20 cellular contexts compared by ENCODE assay signal in the genomic region with DNA sequence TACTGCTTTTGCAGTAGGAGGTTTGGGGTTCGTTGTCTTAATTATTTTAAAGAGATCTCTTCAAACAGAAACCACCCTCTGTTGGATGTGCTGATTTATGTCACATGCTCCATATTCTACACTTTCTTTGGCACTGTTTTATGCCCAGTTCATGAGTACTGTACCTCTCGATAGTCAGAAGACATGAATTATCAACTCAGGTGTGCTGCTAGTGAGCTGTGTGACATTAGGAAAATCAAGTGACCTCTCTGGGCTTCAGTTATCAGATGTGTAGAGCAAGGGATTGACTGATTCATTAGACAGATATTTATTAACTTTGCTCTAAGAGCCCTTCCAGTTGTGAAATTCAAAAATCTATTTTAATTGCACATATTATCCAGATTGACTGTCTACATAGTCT. TPM values are rescaled to one million over a fixed set of nuclear protein-coding genes. Genes with fewer than 3 reads are reported as not detected.
A peak's percentile ranks its signal among the peaks of the same experiment; 100 is the strongest.
DNase-seq lines count a peak whose midpoint lies in the region; ATAC-seq, FAIRE-seq and TF ChIP-seq lines count a peak whose summit lies in the region.
"Had no signal": no experiment of that assay in that cellular context is flagged by ENCODE, and none has a peak within 500 bp of the region (broad histone marks: within the 10 kb centered on the region; RNA-seq: fewer than 3 reads in every experiment).

No MANE protein-coding gene starts in this region.

- no peak for ATAC-seq in HepG2
- no peak for ATAC-seq in right lobe of liver
- no peak for ATAC-seq in natural killer cell
- no peak for ATAC-seq in GM18502 (IDR thresholded peaks at IDR 0.05; ENCODE audit: poor library complexity, unreplicated experiment)
- no peak for ATAC-seq in HG02610 (IDR thresholded peaks at IDR 0.05; ENCODE audit: unreplicated experiment)

- no peak overlapping the region for H3K27ac Mint-ChIP-seq in natural killer cell

- H3K4me3 ChIP-seq in HepG2 (replicated peaks in 1 of 3; ENCODE audit: insufficient read depth in 1 of 3, low read depth in 2 of 3, low read length in 3 of 3) (no peak overlapping the region), right lobe of liver (no peak overlapping the region)
- H3K4me3 ChIP-seq: BLaER1 treated with 17β-estradiol and CSF1 and Interleukin-3, amounts not matched to agents 10 nM and 100 nM; GM23248; HAP-1 had no signal

- intact Hi-C loops in HepG2 (cut with micrococcal nuclease; ENCODE audit: unreplicated experiment), result loop anchor here (10.0 kb wide), 1 partner anchor 181 kb away; no protein-coding TSS in a partner anchor
- intact Hi-C loops in right lobe of liver (cut with DNase I), result no loop called here
- intact Hi-C loops in natural killer cell (cut with micrococcal nuclease), result loop anchor here (2.0 to 5.0 kb wide), 2 partner anchors 143 to 277 kb away; a partner anchor contains a TSS

- no peaks in the 10 kb centered on the region for H3K9me3 Mint-ChIP-seq in natural killer cell
- H3K9me3 Mint-ChIP-seq: CD8-positive, alpha-beta memory T cell; IgD-negative memory B cell had no signal

- in situ Hi-C loops in HepG2 (cut with HindIII; ENCODE audit: extremely low pct_ligation_motif_present, low pct_unique_long_range_greater_than_20kb), result loop anchor here (10.0 kb wide), 1 partner anchor 171 kb away; a partner anchor contains a TSS

- DNase-seq in HepG2 (ENCODE audit: low spot score), result no peak
- no peak for DNase-seq in right lobe of liver
- DNase-seq in caudate nucleus (lab: John Stamatoyannopoulos, UW), result no peak
- DNase-seq in natural killer cell, result no peak
- DNase-seq in T-helper 2 cell, result no peak
- DNase-seq in NCI-H345 treated with DMSO at 0.1 percent for 48 hours (lab: John Stamatoyannopoulos, UW; ENCODE audit: unreplicated experiment), result no peak
- DNase-seq: 8988T; CD8-positive, alpha-beta memory T cell; COR-L47; GM23248 had no signal

- peaks cover 25 to 27% of the 10 kb centered on the region in 2 donors for H3K4me1 Mint-ChIP-seq in natural killer cell

- H3K4me1 ChIP-seq in HepG2 (ENCODE audit: insufficient read depth, low read length) (peaks cover 12% of the 10 kb centered on the region), right lobe of liver (peaks cover 0 to 10% (median 4%) of the 10 kb centered on the region in 4 donors)

- H3K4me3 Mint-ChIP-seq in natural killer cell, result peak overlapping the region; percentile 42

- TF ChIP-seq CTCF in HepG2 (CRISPR knock-in tag; IDR thresholded peaks at IDR 0.05) (no peak), right lobe of liver (IDR thresholded peaks at IDR 0.05) (no peak), natural killer cell (IDR thresholded peaks at IDR 0.05) (no peak)

- H3K4me2 ChIP-seq in HepG2 (ENCODE audit: low read depth, low read length), result no peak overlapping the region

- FAIRE-seq in HepG2 (lab: Jason Lieb, UNC), result no peak
- FAIRE-seq: D721Med, G401.6, GM12891, GM18507, HTR-8/SVneo had no signal

- H3K27me3 ChIP-seq in HepG2 (ENCODE audit: control insufficient read depth in 1 of 2, insufficient read depth in 2 of 2, low read length in 2 of 2) (no peaks in the 10 kb centered on the region; a peak in 1 of 5 replicates), right lobe of liver (no peaks in the 10 kb centered on the region)
- H3K27me3 ChIP-seq: BLaER1 treated with 17β-estradiol and CSF1 and Interleukin-3, amounts not matched to agents 10 nM and 100 nM had no signal

- no peaks in the 10 kb centered on the region for H3K27me3 Mint-ChIP-seq in natural killer cell (ENCODE audit: low read depth in 2 of 2)
- H3K27me3 Mint-ChIP-seq: CD8-positive, alpha-beta memory T cell; IgD-negative memory B cell had no signal

- WGBS in HepG2 (ENCODE audit: low lambda C conversion rate), result 87% methylated on average over 2 of the region's 2 CpGs
- 58% methylated on average over 2 of the region's 2 CpGs for WGBS in right lobe of liver (ENCODE audit: insufficient coverage, low coverage, low lambda C conversion rate, missing lambda C conversion rate)

- peaks cover 21% of the 10 kb centered on the region for H3K79me2 ChIP-seq in HepG2 (ENCODE audit: insufficient read depth, low read length)

- TF ChIP-seq POLR2A in HepG2 (IDR thresholded peaks at IDR 0.05; ENCODE audit: insufficient read depth in 1 of 2, low read depth in 2 of 2, low read length in 2 of 2), result no peak
- no peak for TF ChIP-seq POLR2A in right lobe of liver (IDR thresholded peaks at IDR 0.05)

- peaks cover 8% of the 10 kb centered on the region for H4K20me1 ChIP-seq in HepG2 (ENCODE audit: insufficient read depth, low read length)

- H2AFZ ChIP-seq in HepG2 (ENCODE audit: low read length), result no peak overlapping the region

- H3K9ac ChIP-seq in HepG2 (ENCODE audit: insufficient read depth, low read depth, low read length), result no peak overlapping the region
- H3K9ac ChIP-seq: GM23248 had no signal

- TF ChIP-seq RAD21 in HepG2 (CRISPR knock-in tag; IDR thresholded peaks at IDR 0.05), result no peak

- CTCF ChIA-PET in HepG2 (lab: Yijun Ruan, JAX; ENCODE audit: low intra/inter-chr PET ratio, low total read pairs), result no interaction called here

- POLR2A ChIA-PET in HepG2 (lab: Yijun Ruan, JAX), result no interaction called here

- H3K36me3 ChIP-seq in HepG2 (replicated peaks in 1 of 2; ENCODE audit: control insufficient read depth in 1 of 2, insufficient read depth in 2 of 2, low read length in 2 of 2) (0 out of 5 replicates have a peak, but pooled peaks cover 0 to 1% of the 10 kb centered on the region in 2 experiments), right lobe of liver (peaks cover 0 to 2% (median 0%) of the 10 kb centered on the region in 4 donors)

- H3K27ac ChIP-seq in HepG2 (ENCODE audit: extremely low read length, insufficient read depth, low read length), result no peak overlapping the region
- H3K27ac ChIP-seq in right lobe of liver, result no peak overlapping the region
- H3K27ac ChIP-seq in caudate nucleus (ENCODE audit: low read depth, low read length), result peak overlapping the region; percentile 52
- H3K27ac ChIP-seq: GM23248 had no signal

- TF ChIP-seq EP300 in HepG2 (IDR thresholded peaks at IDR 0.05; ENCODE audit: low read depth in 2 of 2, low read length in 2 of 2) (no peak), HepG2 (CRISPR knock-in tag; IDR thresholded peaks at IDR 0.05; ENCODE audit: borderline replicate concordance) (no peak)

- BruUV-seq in HepG2 (replicated peaks; lab: Mats Ljungman, UMichigan), result no TSS peak

- no peaks in the 10 kb centered on the region for H3K36me3 Mint-ChIP-seq in natural killer cell

- H3K9me3 ChIP-seq in HepG2 (ENCODE audit: low read length), result no peaks in the 10 kb centered on the region
- H3K9me3 ChIP-seq in right lobe of liver, result no peaks in the 10 kb centered on the region
- H3K9me3 ChIP-seq: HAP-1 had no signal

TF ChIP-seq in HepG2, 621 proteins besides CTCF, POLR2A, EP300 and RAD21:
- no peak for TF ChIP-seq NR3C1 (CRISPR knock-in tag; IDR thresholded peaks at IDR 0.05)
- peak; percentile 57; the same call in 1 of the 2 replicates for TF ChIP-seq ZNF768 (CRISPR knock-in tag; IDR thresholded peaks at IDR 0.05)

RNA-seq across cellular contexts. Expression of a gene that starts 2.1 kb away (rescaled TPM):
- total RNA-seq in HepG2 (2016; rRNA removed; fragmentation: Illumina TruSeq; extraction: Trizol), result 45.9 and 73.9 TPM in 2 replicates
- 6.0 and 6.6 TPM in 2 replicates for total RNA-seq in HepG2 (2016; cell fraction: cytosol; rRNA removed; fragmentation: Illumina TruSeq; extraction: Trizol; ENCODE audit: low read depth)
- 39.2 and 70.8 TPM in 2 replicates for total RNA-seq in HepG2 (2016; cell fraction: insoluble cytoplasmic fraction; rRNA removed; fragmentation: Illumina TruSeq; extraction: Trizol)
- total RNA-seq in HepG2 (2016; cell fraction: membrane; rRNA removed; fragmentation: Illumina TruSeq; extraction: Trizol), result 12.2 and 12.4 TPM in 2 replicates
- 61.4 and 62.6 TPM in 2 replicates for total RNA-seq in HepG2 (2016; cell fraction: nucleus; rRNA removed; fragmentation: Illumina TruSeq; extraction: Trizol)
- polyA plus RNA-seq in HepG2 (2011; rRNA removed), result 14.8 and 16.6 TPM in 2 replicates
- polyA plus RNA-seq in HepG2 (2011; cell fraction: cytosol; rRNA removed), result 5.6 and 9.1 TPM in 2 replicates
- 20.3 and 21.2 TPM in 2 replicates for polyA plus RNA-seq in HepG2 (2011; cell fraction: nucleus; rRNA removed)
- 21.1 and 24.2 TPM in 2 replicates for polyA plus RNA-seq in HepG2 (2012)
- 0.44 and 1.6 TPM in 2 replicates for polyA plus RNA-seq in HepG2 (2016; cell fraction: cytosol; fragmentation: Illumina TruSeq; extraction: Trizol; ENCODE audit: low read depth)
- polyA plus RNA-seq in HepG2 (2016; cell fraction: insoluble cytoplasmic fraction; fragmentation: Illumina TruSeq; extraction: Trizol; ENCODE audit: low read depth), result 45.8 and 51.8 TPM in 2 replicates
- 2.9 and 3.1 TPM in 2 replicates for polyA plus RNA-seq in HepG2 (2016; cell fraction: membrane; fragmentation: Illumina TruSeq; extraction: Trizol; ENCODE audit: low read depth)
- 80.7 and 89.7 TPM in 2 replicates for polyA plus RNA-seq in HepG2 (2016; cell fraction: nucleus; fragmentation: Illumina TruSeq; extraction: Trizol; ENCODE audit: insufficient read depth, low read depth)
- 21.5 and 44.5 TPM in 2 replicates for polyA minus RNA-seq in HepG2 (2011; rRNA and poly(A)+ RNA removed; ENCODE audit: low replicate concordance)
- polyA minus RNA-seq in HepG2 (2011; cell fraction: cytosol; rRNA and poly(A)+ RNA removed), result 33.4 and 40.7 TPM in 2 replicates
- 95.8 and 98.5 TPM in 2 replicates for polyA minus RNA-seq in HepG2 (2011; cell fraction: nucleus; rRNA and poly(A)+ RNA removed)
- total RNA-seq in right lobe of liver, result 10 to 100 TPM; 10.3 to 23.4 (median 14.9) TPM
- 10 to 100 TPM; 46.5 to 50.2 (median 47.4) TPM for total RNA-seq in natural killer cell

Comparison
In these comparisons a context has a peak if more than half of its experiments do, and no peak if none do; other contexts are left out.
1. intact Hi-C loops: an anchor here in HepG2 (10.0 kb wide) and natural killer cell (2.0 to 5.0 kb wide); none called in right lobe of liver.